In the genomic region with DNA sequence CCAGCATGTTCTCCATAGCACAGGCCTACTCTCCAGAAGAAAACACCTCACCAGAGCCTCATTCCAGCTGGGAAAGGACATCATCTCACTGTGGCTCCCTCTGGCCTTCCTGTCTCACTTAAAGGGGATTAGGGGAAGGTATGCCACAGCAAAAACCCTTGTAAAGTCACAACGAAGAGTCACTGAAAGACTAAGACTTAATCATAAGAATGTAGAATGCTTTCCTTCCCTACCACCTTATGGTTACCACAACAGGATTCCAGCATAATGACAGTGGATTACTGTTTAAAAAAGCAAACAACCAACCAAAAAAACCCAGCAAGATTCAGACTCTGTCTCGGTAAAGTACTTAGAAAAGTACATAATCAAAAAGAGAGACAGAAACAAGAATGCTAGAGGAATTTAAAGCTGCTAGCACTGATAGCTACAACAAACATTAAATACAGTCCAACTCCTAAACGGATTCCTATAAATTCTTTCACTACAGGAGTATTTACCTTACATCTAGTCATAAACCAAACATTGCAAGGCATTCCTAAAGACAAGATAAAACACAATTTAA, we compare ENCODE assay signal across 1 cellular context.
TF ChIP-seq lines count a peak whose summit lies in the region.

No MANE protein-coding gene starts in this region.

TF ChIP-seq in GM23338, 12 proteins besides CTCF, POLR2A, EP300 and RAD21 (continued from another document):
- TF ChIP-seq ZNF462 (CRISPR knock-in tag; IDR thresholded peaks at IDR 0.05) (no peak), POLR2AphosphoS5 (IDR thresholded peaks at IDR 0.05; ENCODE audit: low read depth) (no peak), STAT1 (IDR thresholded peaks at IDR 0.05; ENCODE audit: unreplicated experiment) (no peak)
